In genomic region chr1:228760962-228761361, GRCh38 we compare ENCODE assay signal across 26 cellular contexts.
"Had no signal": no experiment of that assay in that cellular context is flagged by ENCODE, and none has a peak within 500 bp of the region (broad histone marks: within the 10 kb centered on the region; RNA-seq: fewer than 3 reads in every experiment).

No MANE protein-coding gene starts in this region.

- H3K27me3 ChIP-seq: stomach, testis, thyroid gland, tibial nerve, transverse colon, upper lobe of left lung, upper lobe of right lung, uterus, vagina had no signal

- DNase-seq: stimulated activated CD4-positive, alpha-beta T cell treated with anti-CD3 and anti-CD28 coated beads, Interleukin-2, amount 100 ng/mL, for 48 hours; stimulated activated CD4-positive, alpha-beta T cell treated with anti-CD3 and anti-CD28 coated beads, Interleukin-4, amount 100 ng/mL, for 1 hour; stimulated activated CD4-positive, alpha-beta T cell treated with anti-CD3 and anti-CD28 coated beads, Interleukin-4, amount 100 ng/mL, for 24 hours; stimulated activated CD4-positive, alpha-beta T cell treated with anti-CD3 and anti-CD28 coated beads, Interleukin-4, amount 100 ng/mL, for 4 hours; stimulated activated CD8-positive, alpha-beta memory T cell treated with anti-CD3 and anti-CD28 coated beads, Interleukin-4, amount 100 ng/mL, for 48 hours; stimulated activated naive B cell treated with anti-CD40 and anti-IgM and Interleukin-4, amounts not matched to agents 10 μg/mL and 1 μg/mL and 100 μg/mL, for 72 hours; stimulated activated naive CD4-positive, alpha-beta T cell; stimulated activated naive CD4-positive, alpha-beta T cell treated with Interleukin-2 at 50 U/mL for 16 hours; stimulated activated naive CD8-positive, alpha-beta T cell treated with anti-CD3 and anti-CD28 coated beads, Interleukin-15, amount 100 ng/mL, for 72 hours; stimulated activated naive CD8-positive, alpha-beta T cell treated with anti-CD3 and anti-CD28 coated beads, Interleukin-15, Interleukin-2, amounts not matched to agents 100 U/mL and 50 U/mL, for 24 hours; stomach; substantia nigra; testis; thyroid gland; tibial artery; transverse colon; upper lobe of left lung; upper lobe of right lung; uterus had no signal

- H3K36me3 ChIP-seq: stomach, suprapubic skin, thoracic aorta, thyroid gland, tibial artery, tibial nerve, transverse colon, upper lobe of left lung, upper lobe of right lung, uterus, vagina had no signal

- H3K9me3 ChIP-seq: stomach, suprapubic skin, testis, thoracic aorta, thyroid gland, tibial artery, tibial nerve, transverse colon, upper lobe of left lung, upper lobe of right lung, uterus, vagina had no signal

- H3K27ac ChIP-seq: stomach, suprapubic skin, testis, thoracic aorta, thyroid gland, tibial artery, tibial nerve, transverse colon, upper lobe of left lung, upper lobe of right lung, uterus, vagina had no signal

- H3K4me1 ChIP-seq: stomach, suprapubic skin, testis, tibial artery, tibial nerve, upper lobe of left lung, upper lobe of right lung, uterus, vagina had no signal

- FAIRE-seq: urothelium cell line had no signal

- ATAC-seq: stimulated activated effector memory CD8-positive, alpha-beta T cell treated with anti-CD3 and anti-CD28 coated beads, Interleukin-12 subunit alpha, Interleukin-12 subunit beta, amount 100 ng/mL, for 72 hours; stimulated activated memory B cell treated with anti-CD40 and anti-IgM and Interleukin-4, amounts not matched to agents 10 μg/mL and 1 μg/mL and 100 μg/mL, for 72 hours; stimulated activated naive B cell treated with anti-CD40 and anti-IgM and Interleukin-4, amounts not matched to agents 10 μg/mL and 1 μg/mL and 100 μg/mL, for 72 hours; stimulated activated naive CD8-positive, alpha-beta T cell treated with anti-CD3 and anti-CD28 coated beads, Interleukin-15, amount 100 ng/mL, for 72 hours; stimulated activated naive CD8-positive, alpha-beta T cell treated with anti-CD3 and anti-CD28 coated beads, Interleukin-15, Interleukin-2, amounts not matched to agents 100 U/mL and 50 U/mL, for 24 hours; upper lobe of right lung had no signal

- H3K4me3 ChIP-seq: stomach, suprapubic skin, testis, thoracic aorta, thyroid gland, tibial artery, tibial nerve, transverse colon, upper lobe of left lung, upper lobe of right lung, uterus, vagina had no signal
